In the genomic region with DNA sequence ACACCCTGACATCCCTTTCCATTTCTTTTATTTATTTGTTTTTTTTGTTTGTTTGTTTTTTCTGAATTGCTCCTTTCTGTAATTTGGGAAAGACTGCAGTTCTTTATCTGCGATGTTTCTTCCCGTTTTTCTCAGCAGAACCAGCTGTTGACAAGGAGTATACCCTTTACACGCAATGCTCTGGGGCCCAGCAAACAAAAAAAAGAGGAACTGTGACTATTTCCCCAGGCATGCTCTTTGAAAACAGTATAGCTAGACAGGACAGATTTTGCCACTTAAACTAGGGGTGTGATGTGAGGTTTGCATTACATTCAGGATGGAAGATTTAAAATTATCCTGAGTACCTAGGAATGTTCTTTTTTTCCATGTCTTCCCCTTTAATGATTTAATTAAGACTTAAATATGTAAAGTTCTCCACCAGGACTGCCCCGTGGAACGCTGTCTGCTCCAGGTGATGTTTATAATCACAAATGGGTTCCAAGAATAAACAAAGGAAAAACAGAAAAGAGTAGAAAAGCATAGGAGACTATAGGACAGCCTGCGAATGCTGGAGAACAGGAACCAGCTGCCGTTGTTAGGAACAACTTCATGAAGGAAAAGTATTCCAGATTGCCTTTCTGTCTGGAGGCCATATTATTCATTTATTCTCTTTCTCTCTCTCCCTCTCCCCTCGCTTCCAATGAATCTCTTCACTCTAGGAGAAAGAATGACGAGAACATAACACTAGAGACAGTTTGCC, we compare ENCODE assay signal across 1 cellular context.
TF ChIP-seq lines count a peak whose summit lies in the region.

No MANE protein-coding gene starts in this region.

TF ChIP-seq in GM12878, 131 proteins besides CTCF, POLR2A, EP300 and RAD21 (continued from another document and continues in another):
- TF ChIP-seq, protein P1, sequence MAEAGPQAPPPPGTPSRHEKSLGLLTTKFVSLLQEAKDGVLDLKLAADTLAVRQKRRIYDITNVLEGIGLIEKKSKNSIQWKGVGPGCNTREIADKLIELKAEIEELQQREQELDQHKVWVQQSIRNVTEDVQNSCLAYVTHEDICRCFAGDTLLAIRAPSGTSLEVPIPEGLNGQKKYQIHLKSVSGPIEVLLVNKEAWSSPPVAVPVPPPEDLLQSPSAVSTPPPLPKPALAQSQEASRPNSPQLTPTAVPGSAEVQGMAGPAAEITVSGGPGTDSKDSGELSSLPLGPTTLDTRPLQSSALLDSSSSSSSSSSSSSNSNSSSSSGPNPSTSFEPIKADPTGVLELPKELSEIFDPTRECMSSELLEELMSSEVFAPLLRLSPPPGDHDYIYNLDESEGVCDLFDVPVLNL (IDR thresholded peaks at IDR 0.05; ENCODE audit: low read depth, low read length): no peak
- TF ChIP-seq, protein P2, sequence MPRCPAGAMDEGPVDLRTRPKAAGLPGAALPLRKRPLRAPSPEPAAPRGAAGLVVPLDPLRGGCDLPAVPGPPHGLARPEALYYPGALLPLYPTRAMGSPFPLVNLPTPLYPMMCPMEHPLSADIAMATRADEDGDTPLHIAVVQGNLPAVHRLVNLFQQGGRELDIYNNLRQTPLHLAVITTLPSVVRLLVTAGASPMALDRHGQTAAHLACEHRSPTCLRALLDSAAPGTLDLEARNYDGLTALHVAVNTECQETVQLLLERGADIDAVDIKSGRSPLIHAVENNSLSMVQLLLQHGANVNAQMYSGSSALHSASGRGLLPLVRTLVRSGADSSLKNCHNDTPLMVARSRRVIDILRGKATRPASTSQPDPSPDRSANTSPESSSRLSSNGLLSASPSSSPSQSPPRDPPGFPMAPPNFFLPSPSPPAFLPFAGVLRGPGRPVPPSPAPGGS (IDR thresholded peaks at IDR 0.05; ENCODE audit: borderline replicate concordance, insufficient read depth, low read depth, low read length, poor library complexity, severe bottlenecking): no peak
- no peak for TF ChIP-seq SUPT20H (IDR thresholded peaks at IDR 0.05; ENCODE audit: borderline replicate concordance, control insufficient read depth, low read depth, low read length)
- TF ChIP-seq HDAC2 (IDR thresholded peaks at IDR 0.05): no peak
- no peak for TF ChIP-seq MTA3 (IDR thresholded peaks at IDR 0.05; ENCODE audit: borderline replicate concordance, low read length)
- no peak for TF ChIP-seq SRF (IDR thresholded peaks at IDR 0.05; ENCODE audit: low read depth in 2 of 2, low read length in 2 of 2)
- 0 out of 2 replicates have a peak, but pooled peaks have one; percentile 50 for TF ChIP-seq TCF3 (IDR thresholded peaks at IDR 0.05; ENCODE audit: borderline replicate concordance, insufficient read depth, low read depth, low read length)
- no peak for TF ChIP-seq WRNIP1 (IDR thresholded peaks at IDR 0.05; ENCODE audit: borderline replicate concordance, low read depth, low read length)
- no peak for TF ChIP-seq HCFC1 (IDR thresholded peaks at IDR 0.05; ENCODE audit: low read length)
- TF ChIP-seq TCF12 (IDR thresholded peaks at IDR 0.05; ENCODE audit: low read depth, low read length): peak; percentile 74
- no peak for TF ChIP-seq ZNF592 (IDR thresholded peaks at IDR 0.05)
- no peak for TF ChIP-seq KLF5 (IDR thresholded peaks at IDR 0.05; ENCODE audit: partially characterized antibody)
- TF ChIP-seq TARDBP (IDR thresholded peaks at IDR 0.05; ENCODE audit: borderline replicate concordance): no peak
- no peak for TF ChIP-seq PAX5 (IDR thresholded peaks at IDR 0.05; ENCODE audit: borderline replicate concordance, low read depth, low read length)
- no peak for TF ChIP-seq MEF2B (IDR thresholded peaks at IDR 0.05; ENCODE audit: partially characterized antibody, poor library complexity, severe bottlenecking)
- TF ChIP-seq CREM (IDR thresholded peaks at IDR 0.05; ENCODE audit: low read depth): no peak
- TF ChIP-seq BMI1 (IDR thresholded peaks at IDR 0.05; ENCODE audit: borderline replicate concordance): no peak
- TF ChIP-seq USF1 (IDR thresholded peaks at IDR 0.05; ENCODE audit: borderline replicate concordance, extremely low read length, insufficient read depth, low read depth, low read length): no peak
- no peak for TF ChIP-seq SIN3A (IDR thresholded peaks at IDR 0.05; ENCODE audit: low read depth, low read length)
- peak; percentile 51; the same call in 1 of the 2 replicates for TF ChIP-seq IRF4 (IDR thresholded peaks at IDR 0.05; ENCODE audit: low read depth, low read length)
- TF ChIP-seq RFX5 (IDR thresholded peaks at IDR 0.05; ENCODE audit: low read depth, low read length): no peak
- no peak for TF ChIP-seq JUNB (IDR thresholded peaks at IDR 0.05)
- no peak for TF ChIP-seq TCF7 (IDR thresholded peaks at IDR 0.05; ENCODE audit: borderline replicate concordance)
- TF ChIP-seq SIX5 (IDR thresholded peaks at IDR 0.05; ENCODE audit: low read depth, low read length, severe bottlenecking): no peak
- TF ChIP-seq IKZF2 (IDR thresholded peaks at IDR 0.05): peak; percentile 89 to 92
- peak; percentile 29; the same call in 1 of the 2 replicates for TF ChIP-seq MTA2 (IDR thresholded peaks at IDR 0.05; ENCODE audit: low read depth)
- TF ChIP-seq POLR2AphosphoS2 (IDR thresholded peaks at IDR 0.05; ENCODE audit: low read depth, low read length): no peak
- TF ChIP-seq ZBED1 (IDR thresholded peaks at IDR 0.05; ENCODE audit: borderline replicate concordance): no peak
- TF ChIP-seq CEBPZ (IDR thresholded peaks at IDR 0.05; ENCODE audit: low read depth, low read length): no peak
- no peak for TF ChIP-seq ATF3 (IDR thresholded peaks at IDR 0.05; ENCODE audit: borderline replicate concordance, extremely low read depth, low read depth, low read length)
- TF ChIP-seq RUNX3 (IDR thresholded peaks at IDR 0.05; ENCODE audit: low read length): no peak
- no peak for TF ChIP-seq RBBP5 (conservative IDR thresholded peaks at IDR 0.05)
- no peak for TF ChIP-seq YBX1 (IDR thresholded peaks at IDR 0.05)
- TF ChIP-seq, protein P3, sequence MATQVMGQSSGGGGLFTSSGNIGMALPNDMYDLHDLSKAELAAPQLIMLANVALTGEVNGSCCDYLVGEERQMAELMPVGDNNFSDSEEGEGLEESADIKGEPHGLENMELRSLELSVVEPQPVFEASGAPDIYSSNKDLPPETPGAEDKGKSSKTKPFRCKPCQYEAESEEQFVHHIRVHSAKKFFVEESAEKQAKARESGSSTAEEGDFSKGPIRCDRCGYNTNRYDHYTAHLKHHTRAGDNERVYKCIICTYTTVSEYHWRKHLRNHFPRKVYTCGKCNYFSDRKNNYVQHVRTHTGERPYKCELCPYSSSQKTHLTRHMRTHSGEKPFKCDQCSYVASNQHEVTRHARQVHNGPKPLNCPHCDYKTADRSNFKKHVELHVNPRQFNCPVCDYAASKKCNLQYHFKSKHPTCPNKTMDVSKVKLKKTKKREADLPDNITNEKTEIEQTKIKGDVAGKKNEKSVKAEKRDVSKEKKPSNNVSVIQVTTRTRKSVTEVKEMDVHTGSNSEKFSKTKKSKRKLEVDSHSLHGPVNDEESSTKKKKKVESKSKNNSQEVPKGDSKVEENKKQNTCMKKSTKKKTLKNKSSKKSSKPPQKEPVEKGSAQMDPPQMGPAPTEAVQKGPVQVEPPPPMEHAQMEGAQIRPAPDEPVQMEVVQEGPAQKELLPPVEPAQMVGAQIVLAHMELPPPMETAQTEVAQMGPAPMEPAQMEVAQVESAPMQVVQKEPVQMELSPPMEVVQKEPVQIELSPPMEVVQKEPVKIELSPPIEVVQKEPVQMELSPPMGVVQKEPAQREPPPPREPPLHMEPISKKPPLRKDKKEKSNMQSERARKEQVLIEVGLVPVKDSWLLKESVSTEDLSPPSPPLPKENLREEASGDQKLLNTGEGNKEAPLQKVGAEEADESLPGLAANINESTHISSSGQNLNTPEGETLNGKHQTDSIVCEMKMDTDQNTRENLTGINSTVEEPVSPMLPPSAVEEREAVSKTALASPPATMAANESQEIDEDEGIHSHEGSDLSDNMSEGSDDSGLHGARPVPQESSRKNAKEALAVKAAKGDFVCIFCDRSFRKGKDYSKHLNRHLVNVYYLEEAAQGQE (IDR thresholded peaks at IDR 0.05; ENCODE audit: low read depth, low read length): no peak
- no peak for TF ChIP-seq CBFB (IDR thresholded peaks at IDR 0.05; ENCODE audit: low read depth)
- TF ChIP-seq PAX8 (IDR thresholded peaks at IDR 0.05): no peak
- no peak for TF ChIP-seq TBL1XR1 (IDR thresholded peaks at IDR 0.05; ENCODE audit: low read depth, low read length)
- TF ChIP-seq ZSCAN29 (IDR thresholded peaks at IDR 0.05): no peak
- TF ChIP-seq IKZF1 (conservative IDR thresholded peaks at IDR 0.05): peak; percentile 78
- TF ChIP-seq POU2F2 (IDR thresholded peaks at IDR 0.05; ENCODE audit: borderline replicate concordance, low read depth, low read length): no peak
- no peak for TF ChIP-seq LARP7 (IDR thresholded peaks at IDR 0.05)
- TF ChIP-seq MYC (IDR thresholded peaks at IDR 0.05; ENCODE audit: insufficient read depth, insufficient read length, insufficient replicate concordance, low read length, severe bottlenecking): no peak
- no peak for TF ChIP-seq KDM1A (IDR thresholded peaks at IDR 0.05; ENCODE audit: borderline replicate concordance)
- TF ChIP-seq NFIC (IDR thresholded peaks at IDR 0.05; ENCODE audit: low read depth, low read length): peak; percentile 51; the same call in 1 of the 2 replicates
- no peak for TF ChIP-seq SREBF2 (IDR thresholded peaks at IDR 0.05; ENCODE audit: low read length)
- peak; percentile 14; the same call in 1 of the 2 replicates for TF ChIP-seq ZNF384 (IDR thresholded peaks at IDR 0.05; ENCODE audit: borderline replicate concordance, low read depth, low read length)
- TF ChIP-seq RCOR1 (conservative IDR thresholded peaks at IDR 0.05; ENCODE audit: low read depth, low read length): no peak
- no peak for TF ChIP-seq ELK1 (IDR thresholded peaks at IDR 0.05; ENCODE audit: low read depth, low read length)
- TF ChIP-seq POLR2AphosphoS5 (IDR thresholded peaks at IDR 0.05; ENCODE audit: low read length): no peak
- TF ChIP-seq CHD4 (IDR thresholded peaks at IDR 0.05): no peak
- no peak for TF ChIP-seq ZNF622 (IDR thresholded peaks at IDR 0.05)
- TF ChIP-seq NBN (IDR thresholded peaks at IDR 0.05): no peak
